In genomic region chr18:4084501-4084900, GRCh38 we compare ENCODE assay signal across 24 cellular contexts.
"Had no signal": no experiment of that assay in that cellular context is flagged by ENCODE, and none has a peak within 500 bp of the region (broad histone marks: within the 10 kb centered on the region; RNA-seq: fewer than 3 reads in every experiment).

No MANE protein-coding gene starts in this region.

- H3K9me3 ChIP-seq: colonic mucosa, esophagus squamous epithelium, gastrocnemius medialis, left lung, lower lobe of right lung, mucosa of descending colon had no signal

- ATAC-seq: effector memory CD8-positive, alpha-beta T cell; esophagus mucosa; gastrocnemius medialis; heart right ventricle; left cardiac atrium; left lung; left ventricle myocardium superior; lower lobe of right lung; mucosa of descending colon had no signal

- H3K36me3 ChIP-seq: colonic mucosa, esophagus squamous epithelium, gastrocnemius medialis, heart right ventricle, left lung, lower lobe of right lung had no signal

- H3K27ac Mint-ChIP-seq: dendritic cell treated with granulocyte-macrophage colony-stimulating factor and Interleukin-4, amounts not matched to agents 40 ng/mL and 50 ng/mL, for 4 days; effector memory CD8-positive, alpha-beta T cell; endodermal cell; mesothelial cell of epicardium had no signal

- DNase-seq: colonic mucosa; cortex of kidney; effector CD8-positive, alpha-beta T cell; effector memory CD8-positive, alpha-beta T cell; endodermal cell; erythroblast; esophagus squamous epithelium; foreskin fibroblast; foreskin melanocyte; gastrocnemius medialis; glutamatergic neuron; head of caudate nucleus; heart right ventricle; hippocampal formation; left cardiac atrium; left lung; left ventricle myocardium superior; lower lobe of right lung; mesenchymal stem cell; mucosa of descending colon had no signal

- H3K27me3 Mint-ChIP-seq: dendritic cell treated with granulocyte-macrophage colony-stimulating factor and Interleukin-4, amounts not matched to agents 40 ng/mL and 50 ng/mL, for 4 days had no signal

- H3K4me3 ChIP-seq: colonic mucosa, esophagus squamous epithelium, gastrocnemius medialis, heart right ventricle, left lung, lower lobe of right lung, mucosa of descending colon had no signal

- H3K36me3 Mint-ChIP-seq: mesothelial cell of epicardium had no signal

- H3K27me3 ChIP-seq: colonic mucosa, esophagus squamous epithelium, gastrocnemius medialis, left lung had no signal

- H3K27ac ChIP-seq: colonic mucosa, epithelial cell of prostate, esophagus squamous epithelium, gastrocnemius medialis, heart right ventricle, left lung, lower lobe of right lung had no signal

- H3K4me1 Mint-ChIP-seq: mesothelial cell of epicardium had no signal

- H3K4me3 Mint-ChIP-seq: dendritic cell treated with granulocyte-macrophage colony-stimulating factor and Interleukin-4, amounts not matched to agents 40 ng/mL and 50 ng/mL, for 4 days; effector memory CD8-positive, alpha-beta T cell; endodermal cell; mesothelial cell of epicardium had no signal

- H3K4me1 ChIP-seq: colonic mucosa, esophagus squamous epithelium, gastrocnemius medialis, heart right ventricle, left lung, lower lobe of right lung had no signal
